ENCODE assay signal across 14 cellular contexts in genomic region chr3:17175187-17175839, GRCh38.
DNase-seq lines count a peak whose midpoint lies in the region; ATAC-seq and TF ChIP-seq lines count a peak whose summit lies in the region.
"Had no signal": no experiment of that assay in that cellular context is flagged by ENCODE, and none has a peak within 500 bp of the region (broad histone marks: within the 10 kb centered on the region; RNA-seq: fewer than 3 reads in every experiment).

No MANE protein-coding gene starts in this region.

- no peak for TF ChIP-seq RAD21 in SK-N-SH (IDR thresholded peaks at IDR 0.05; ENCODE audit: low read length)

- ATAC-seq in GM19452 (IDR thresholded peaks at IDR 0.05; ENCODE audit: unreplicated experiment) = no peak
- ATAC-seq: natural killer cell treated with Interleukin-12 subunit alpha and Interleukin-12 subunit beta and Interleukin-15 and Interleukin-18, amount 100 ng/mL, for 72 hours had no signal

- peak overlapping the region; percentile 26 to 41; a peak in 3 of 4 replicates for H3K27ac ChIP-seq in SK-N-SH (ENCODE audit: low read depth in 2 of 2, low read length in 1 of 2)
- H3K27ac ChIP-seq: SJCRH30, WERI-Rb-1 had no signal

- DNase-seq in ELR (ENCODE audit: low read depth) (peak; percentile 63), SK-N-SH (no peak), fibroblast of the conjunctiva (ENCODE audit: low read depth) (peak; percentile 86), renal cortical epithelial cell (ENCODE audit: low read depth) (peak; percentile 19), D341Med (ENCODE audit: low spot score) (no peak), MV-4-11 (lab: John Stamatoyannopoulos, UW) (no peak)
- no peak for DNase-seq in activated CD4-positive, CD25-positive, alpha-beta regulatory T cell (lab: John Stamatoyannopoulos, UW)
- DNase-seq: amniotic stem cell, NCI-H1092, NCI-H524 treated with DMSO at 0.1 percent for 48 hours, SJCRH30, WERI-Rb-1 had no signal

- no peak for TF ChIP-seq CTCF in SK-N-SH (IDR thresholded peaks at IDR 0.05)

- H3K79me2 ChIP-seq in SK-N-SH (ENCODE audit: insufficient read depth) = no peaks in the 10 kb centered on the region

- H3F3A ChIP-seq in SK-N-SH (replicated peaks; ENCODE audit: insufficient read depth) = peaks cover 7% of the 10 kb centered on the region

- H3K9ac ChIP-seq in SK-N-SH = no peak overlapping the region

- TF ChIP-seq EP300 in SK-N-SH (IDR thresholded peaks at IDR 0.05; ENCODE audit: borderline replicate concordance in 1 of 2, low read depth in 1 of 2, low read length in 1 of 2) = 0 out of 4 replicates have a peak, but pooled peaks of 1 of the 2 experiments have one; percentile 38

- H3K4me2 ChIP-seq in SK-N-SH = peak overlapping the region; percentile 6; the same call in 1 of the 2 replicates

- H2AFZ ChIP-seq in SK-N-SH (ENCODE audit: low read depth) = no peak overlapping the region

- no peaks in the 10 kb centered on the region for H3K27me3 ChIP-seq in SK-N-SH (ENCODE audit: insufficient read depth)
- H3K27me3 ChIP-seq: SJCRH30 had no signal

- H3K4me1 ChIP-seq in SK-N-SH (ENCODE audit: control insufficient read depth in 1 of 2, insufficient read depth in 2 of 2, low read depth in 1 of 2, low read length in 1 of 2) = peaks cover 7 to 10% of the 10 kb centered on the region in 2 experiments; a peak in 2 of 4 replicates

- no peaks in the 10 kb centered on the region for H4K20me1 ChIP-seq in SK-N-SH (ENCODE audit: insufficient read depth)

- CTCF ChIA-PET in SK-N-SH (lab: Yijun Ruan, JAX) = interaction anchor here (0.8 to 1.8 kb wide), 3 partner anchors 18 to 574 kb away, joined by 3 to 5 read pairs (median 3); no protein-coding TSS in a partner anchor

- H3K4me3 ChIP-seq in SK-N-SH (ENCODE audit: low read depth in 2 of 2, low read length in 1 of 2) = no peak overlapping the region
- H3K4me3 ChIP-seq: SJCRH30 had no signal

- H3K9me2 ChIP-seq in SK-N-SH = no peaks in the 10 kb centered on the region

- POLR2A ChIA-PET in SK-N-SH (lab: Yijun Ruan, JAX) = no interaction called here

- 100% methylated on average over 2 of the region's 2 CpGs for WGBS in SK-N-SH (ENCODE audit: low lambda C conversion rate)

- no peaks in the 10 kb centered on the region for H3K36me3 ChIP-seq in SK-N-SH (replicated peaks in 1 of 2; ENCODE audit: control insufficient read depth in 1 of 2, insufficient read depth in 2 of 2, low read length in 1 of 2)
- H3K36me3 ChIP-seq: SJCRH30, WERI-Rb-1 had no signal

- H3K9me3 ChIP-seq in SK-N-SH = no peaks in the 10 kb centered on the region
- H3K9me3 ChIP-seq: SJCRH30 had no signal

TF ChIP-seq in SK-N-SH, 30 proteins besides CTCF, POLR2A, EP300 and RAD21:
- no peak for TF ChIP-seq USF1 (IDR thresholded peaks at IDR 0.05; ENCODE audit: borderline replicate concordance, low read depth)
- peak; percentile 63; the same call in 1 of the 2 replicates for TF ChIP-seq FOSL2 (IDR thresholded peaks at IDR 0.05; ENCODE audit: borderline replicate concordance, low read depth)
- 0 out of 2 replicates have a peak, but pooled peaks have one; percentile 30 for TF ChIP-seq TEAD4 (IDR thresholded peaks at IDR 0.05; ENCODE audit: borderline replicate concordance, insufficient read depth)
- TF ChIP-seq USF2 (IDR thresholded peaks at IDR 0.05; ENCODE audit: borderline replicate concordance, low read depth, low read length) = no peak
- no peak for TF ChIP-seq PBX3 (IDR thresholded peaks at IDR 0.05)
- TF ChIP-seq TCF12 (IDR thresholded peaks at IDR 0.05) = peak; percentile 42; the same call in 1 of the 2 replicates
- peak; percentile 84 for TF ChIP-seq MEF2A (IDR thresholded peaks at IDR 0.05; ENCODE audit: borderline replicate concordance, low read depth)
- TF ChIP-seq FOXM1 (IDR thresholded peaks at IDR 0.05; ENCODE audit: low read depth) = no peak
- peak; percentile 72 for TF ChIP-seq JUND (IDR thresholded peaks at IDR 0.05)
- TF ChIP-seq NFIC (IDR thresholded peaks at IDR 0.05; ENCODE audit: borderline replicate concordance) = peak; percentile 42; the same call in 1 of the 2 replicates

Comparison
In these comparisons a context has a peak if more than half of its experiments do, and no peak if none do; other contexts are left out.
1. DNase-seq: peak in ELR (single experiment), fibroblast of the conjunctiva (single experiment) and renal cortical epithelial cell (single experiment); none in SK-N-SH (single experiment), D341Med (single experiment), MV-4-11 (single experiment) and activated CD4-positive, CD25-positive, alpha-beta regulatory T cell (0 of 4).